ENCODE assay signal across 8 cellular contexts in the genomic region with DNA sequence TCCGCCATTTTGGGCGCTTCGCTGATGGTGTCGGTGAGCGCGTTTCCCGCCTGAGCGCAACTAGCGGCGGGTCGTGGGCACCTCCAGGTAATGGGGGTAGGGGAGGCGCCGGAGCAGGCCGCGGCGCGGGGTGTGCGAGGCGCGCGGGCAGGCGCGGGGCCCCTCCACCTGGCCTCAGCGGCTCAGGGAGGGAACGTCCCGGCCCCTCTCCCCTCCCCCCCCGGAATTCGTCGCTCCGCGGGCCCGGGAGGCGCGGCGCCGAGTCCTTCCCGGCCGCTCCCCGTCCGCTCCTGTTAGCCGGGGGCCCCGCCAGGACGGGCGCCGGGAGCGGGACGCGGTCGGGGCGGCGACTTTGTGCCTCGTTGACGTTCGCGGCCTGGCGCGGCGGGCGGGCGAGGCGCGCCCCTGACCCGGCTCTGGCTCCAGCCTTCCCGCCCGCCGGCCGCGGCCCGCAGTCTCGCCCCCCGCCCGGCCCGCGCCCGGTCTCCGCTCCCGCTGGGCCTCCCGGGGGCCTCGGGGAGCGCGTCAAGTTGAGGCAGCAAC. TPM values are rescaled to one million over a fixed set of nuclear protein-coding genes. Genes with fewer than 3 reads are reported as not detected.
DNase-seq lines count a peak whose midpoint lies in the region; ATAC-seq lines count a peak whose summit lies in the region.

A gene with protein sequence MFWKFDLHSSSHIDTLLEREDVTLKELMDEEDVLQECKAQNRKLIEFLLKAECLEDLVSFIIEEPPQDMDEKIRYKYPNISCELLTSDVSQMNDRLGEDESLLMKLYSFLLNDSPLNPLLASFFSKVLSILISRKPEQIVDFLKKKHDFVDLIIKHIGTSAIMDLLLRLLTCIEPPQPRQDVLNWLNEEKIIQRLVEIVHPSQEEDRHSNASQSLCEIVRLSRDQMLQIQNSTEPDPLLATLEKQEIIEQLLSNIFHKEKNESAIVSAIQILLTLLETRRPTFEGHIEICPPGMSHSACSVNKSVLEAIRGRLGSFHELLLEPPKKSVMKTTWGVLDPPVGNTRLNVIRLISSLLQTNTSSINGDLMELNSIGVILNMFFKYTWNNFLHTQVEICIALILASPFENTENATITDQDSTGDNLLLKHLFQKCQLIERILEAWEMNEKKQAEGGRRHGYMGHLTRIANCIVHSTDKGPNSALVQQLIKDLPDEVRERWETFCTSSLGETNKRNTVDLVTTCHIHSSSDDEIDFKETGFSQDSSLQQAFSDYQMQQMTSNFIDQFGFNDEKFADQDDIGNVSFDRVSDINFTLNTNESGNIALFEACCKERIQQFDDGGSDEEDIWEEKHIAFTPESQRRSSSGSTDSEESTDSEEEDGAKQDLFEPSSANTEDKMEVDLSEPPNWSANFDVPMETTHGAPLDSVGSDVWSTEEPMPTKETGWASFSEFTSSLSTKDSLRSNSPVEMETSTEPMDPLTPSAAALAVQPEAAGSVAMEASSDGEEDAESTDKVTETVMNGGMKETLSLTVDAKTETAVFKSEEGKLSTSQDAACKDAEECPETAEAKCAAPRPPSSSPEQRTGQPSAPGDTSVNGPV (plus strand): TSS at position 12 of the 543 bp plus-strand sequence. CDS start 76,913 bp downstream, outside the sequence.

- WGBS in adipose tissue, 3 donors, result 0 to 1% (median 0%) methylated on average over 32 to 81 of the region's 81 CpGs
- no CpG with 5 or more reads among the region's 81 CpGs for WGBS in iPS DF 6.9 (ENCODE audit: insufficient coverage, insufficient read length)

- no peaks in the 10 kb centered on the region for H3K36me3 ChIP-seq in iPS DF 6.9 (ENCODE audit: control insufficient read depth, insufficient read depth, low read length)
- H3K36me3 ChIP-seq in skeletal muscle satellite cell (ENCODE audit: insufficient read depth, low read length), result no peaks in the 10 kb centered on the region

- H3K4me2 ChIP-seq in skeletal muscle satellite cell (ENCODE audit: low read length), result peak within 1 kb of the TSS; percentile 94

- H3K9me3 ChIP-seq in iPS DF 6.9 (ENCODE audit: control insufficient read depth, insufficient read depth, low read length) (no peaks in the 10 kb centered on the region), skeletal muscle satellite cell (replicated peaks; ENCODE audit: low read length) (no peaks in the 10 kb centered on the region)

- H3K4me1 ChIP-seq in iPS DF 6.9 (ENCODE audit: control insufficient read depth, insufficient read depth, low read length) (no peaks in the 10 kb centered on the region), skeletal muscle satellite cell (ENCODE audit: control insufficient read depth, insufficient read depth, low read length) (peaks cover 20% of the 10 kb centered on the region)

- H3K27ac ChIP-seq in adipose tissue (ENCODE audit: low read depth, low read length), result peak within 1 kb of the TSS; percentile 49
- no peak within 1 kb of the TSS for H3K27ac ChIP-seq in iPS DF 6.9 (ENCODE audit: low read length)

- peak within 1 kb of the TSS; percentile 95 for H3K9ac ChIP-seq in skeletal muscle satellite cell (ENCODE audit: low read depth, low read length)

- ATAC-seq in GM19324 (IDR thresholded peaks at IDR 0.05; ENCODE audit: low FRiP score, unreplicated experiment) (peak; percentile 58), HG03439 (IDR thresholded peaks at IDR 0.05; ENCODE audit: unreplicated experiment) (peak; percentile 6)

- H3K4me3 ChIP-seq in iPS DF 6.9 (ENCODE audit: low read length), result peak within 1 kb of the TSS; percentile 88
- H3K4me3 ChIP-seq in skeletal muscle satellite cell (ENCODE audit: low read length), result peak within 1 kb of the TSS; percentile 86

- H3K27me3 ChIP-seq in iPS DF 6.9 (ENCODE audit: control insufficient read depth, insufficient read depth, low read length) (no peaks in the 10 kb centered on the region), skeletal muscle satellite cell (ENCODE audit: control insufficient read depth, insufficient read depth, low read length) (peaks cover 2% of the 10 kb centered on the region)

- peak; percentile 58 for DNase-seq in AG08395 (ENCODE audit: low spot score)
- no peak for DNase-seq in iPS DF 6.9 (ENCODE audit: low read depth, low spot score)
- no peak for DNase-seq in kidney tubule cell (ENCODE audit: low spot score)
- no peak for DNase-seq in SHP77 (lab: John Stamatoyannopoulos, UW)

RNA-seq across cellular contexts. Expression of the gene that starts here (rescaled TPM):
- polyA plus RNA-seq in adipose tissue, result 10 to 100 TPM; 14.3 to 31.5 (median 26.9) TPM
- total RNA-seq in skeletal muscle satellite cell (2012; rRNA removed), result 77.5 and 94.0 TPM in 2 replicates
